Comparison of ENCODE assay signal across 18 cellular contexts in the genomic region with DNA sequence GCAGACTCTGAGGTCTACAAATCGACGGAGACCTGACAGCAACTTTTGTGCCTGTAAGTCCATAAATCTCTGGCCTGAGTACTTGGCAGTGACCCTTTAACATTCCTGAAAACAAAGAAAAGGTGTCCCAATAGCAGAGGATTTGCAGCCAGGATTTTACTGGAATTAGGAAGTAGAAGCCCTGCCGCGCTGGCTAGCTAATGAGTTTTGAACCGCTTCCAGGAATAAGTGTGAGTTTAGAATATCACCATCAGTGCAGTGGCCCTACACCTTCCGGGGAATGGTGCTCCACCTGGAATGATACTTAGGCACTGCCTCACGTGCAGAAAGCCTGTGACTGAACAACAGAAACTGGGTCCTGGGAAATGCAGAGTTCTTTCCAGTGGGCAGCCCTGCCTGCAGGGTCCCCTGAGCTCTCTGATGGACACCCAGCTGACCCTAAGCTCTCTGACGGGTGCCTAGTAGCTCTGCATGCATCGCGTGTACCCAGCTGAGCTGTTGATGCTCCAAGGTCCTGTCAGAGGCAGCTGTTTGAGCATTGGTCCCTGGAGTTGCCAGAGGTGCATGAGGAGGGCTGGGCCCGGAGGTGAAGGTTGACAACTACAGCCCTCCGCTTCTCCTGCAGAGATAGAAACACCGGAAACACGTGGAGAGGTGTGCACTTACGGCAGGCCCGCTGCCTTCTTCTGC.
"Had no signal": no experiment of that assay in that cellular context is flagged by ENCODE, and none has a peak within 500 bp of the region (broad histone marks: within the 10 kb centered on the region; RNA-seq: fewer than 3 reads in every experiment).

No MANE protein-coding gene starts in this region.

- H2AFZ ChIP-seq: neural progenitor cell had no signal

- DNase-seq: activated CD4-positive, alpha-beta memory T cell treated with anti-CD3 and anti-CD28 coated beads for 36 hours; activated CD4-positive, alpha-beta T cell treated with anti-CD3 and anti-CD28 coated beads for 1 hour; activated gamma-delta T cell; activated T-cell treated with anti-CD3 and anti-CD28 coated beads, Interleukin-2, amount 50 U/mL, for 24 hours; effector CD4-positive, alpha-beta T cell; head of caudate nucleus; naive B cell; SK-N-SH; stimulated activated CD4-positive, alpha-beta T cell treated with anti-CD3 and anti-CD28 coated beads, Interleukin-12 subunit alpha, Interleukin-12 subunit beta, amount 100 ng/mL, for 4 hours; stimulated activated CD4-positive, alpha-beta T cell treated with anti-CD3 and anti-CD28 coated beads, Interleukin-2, amount 100 ng/mL, for 24 hours; T-helper 1 cell; T1000 had no signal

- H3K9me3 ChIP-seq: SK-N-SH, tibial nerve had no signal

- H3K4me3 Mint-ChIP-seq: activated CD4-positive, alpha-beta memory T cell treated with anti-CD3 and anti-CD28 coated beads for 36 hours; activated T-cell treated with anti-CD3 and anti-CD28 coated beads, Interleukin-2, amount 50 U/mL, for 24 hours; central memory CD8-positive, alpha-beta T cell; neural progenitor cell; stimulated activated effector memory CD8-positive, alpha-beta T cell treated with anti-CD3 and anti-CD28 coated beads, Interleukin-12 subunit alpha, Interleukin-12 subunit beta, amount 100 ng/mL, for 72 hours had no signal

- H3K27ac ChIP-seq: coronary artery, neural progenitor cell, tibial nerve had no signal

- H3K27me3 ChIP-seq: neural progenitor cell, tibial nerve had no signal

- H3K27me3 Mint-ChIP-seq: activated CD4-positive, alpha-beta memory T cell treated with anti-CD3 and anti-CD28 coated beads for 36 hours; activated T-cell treated with anti-CD3 and anti-CD28 coated beads, Interleukin-2, amount 50 U/mL, for 24 hours; central memory CD8-positive, alpha-beta T cell; naive B cell had no signal

- H3K27ac Mint-ChIP-seq: activated CD4-positive, alpha-beta memory T cell treated with anti-CD3 and anti-CD28 coated beads for 36 hours; activated naive CD4-positive, alpha-beta T cell treated with anti-CD3 and anti-CD28 coated beads, Interleukin-2, amount 50 U/mL, for 72 hours; activated T-cell treated with anti-CD3 and anti-CD28 coated beads, Interleukin-2, amount 50 U/mL, for 24 hours; neural progenitor cell; stimulated activated effector memory CD8-positive, alpha-beta T cell treated with anti-CD3 and anti-CD28 coated beads, Interleukin-12 subunit alpha, Interleukin-12 subunit beta, amount 100 ng/mL, for 72 hours had no signal

- H3K4me3 ChIP-seq: coronary artery, neural progenitor cell, tibial nerve had no signal

- H3K36me3 ChIP-seq: neural progenitor cell had no signal

- H3K9ac ChIP-seq: neural progenitor cell, SK-N-SH had no signal

- H3K4me1 ChIP-seq: neural progenitor cell, tibial nerve had no signal

- H3K9me3 Mint-ChIP-seq: activated CD4-positive, alpha-beta memory T cell treated with anti-CD3 and anti-CD28 coated beads for 36 hours; activated naive CD4-positive, alpha-beta T cell treated with anti-CD3 and anti-CD28 coated beads, Interleukin-2, amount 50 U/mL, for 72 hours; activated T-cell treated with anti-CD3 and anti-CD28 coated beads, Interleukin-2, amount 50 U/mL, for 24 hours; central memory CD8-positive, alpha-beta T cell; naive B cell; neural progenitor cell; stimulated activated effector memory CD8-positive, alpha-beta T cell treated with anti-CD3 and anti-CD28 coated beads, Interleukin-12 subunit alpha, Interleukin-12 subunit beta, amount 100 ng/mL, for 72 hours had no signal

- ATAC-seq: activated naive CD4-positive, alpha-beta T cell treated with anti-CD3 and anti-CD28 coated beads, Interleukin-2, amount 50 U/mL, for 72 hours; stimulated activated effector memory CD8-positive, alpha-beta T cell treated with anti-CD3 and anti-CD28 coated beads, Interleukin-12 subunit alpha, Interleukin-12 subunit beta, amount 100 ng/mL, for 72 hours had no signal

- H3K4me2 ChIP-seq: neural progenitor cell, SK-N-SH had no signal

- H3K36me3 Mint-ChIP-seq: activated CD4-positive, alpha-beta memory T cell treated with anti-CD3 and anti-CD28 coated beads for 36 hours; activated naive CD4-positive, alpha-beta T cell treated with anti-CD3 and anti-CD28 coated beads, Interleukin-2, amount 50 U/mL, for 72 hours; neural progenitor cell had no signal

- H3K4me1 Mint-ChIP-seq: central memory CD8-positive, alpha-beta T cell; stimulated activated effector memory CD8-positive, alpha-beta T cell treated with anti-CD3 and anti-CD28 coated beads, Interleukin-12 subunit alpha, Interleukin-12 subunit beta, amount 100 ng/mL, for 72 hours had no signal
